In genomic region chr19:30367001-30367400, GRCh38 we compare ENCODE assay signal across 19 cellular contexts. TPM values are rescaled to one million over a fixed set of nuclear protein-coding genes. Genes with fewer than 3 reads are reported as not detected.
DNase-seq lines count a peak whose midpoint lies in the region; ATAC-seq and TF ChIP-seq lines count a peak whose summit lies in the region.
"Had no signal": no experiment of that assay in that cellular context is flagged by ENCODE, and none has a peak within 500 bp of the region (broad histone marks: within the 10 kb centered on the region; RNA-seq: fewer than 3 reads in every experiment).

No MANE protein-coding gene starts in this region.

- no peaks in the 10 kb centered on the region for H3K4me1 ChIP-seq in left ventricle myocardium inferior
- H3K4me1 ChIP-seq: A549; BLaER1 treated with 17β-estradiol and CSF1 and Interleukin-3, amounts not matched to agents 10 nM and 100 nM had no signal

- peaks cover 88% of the 10 kb centered on the region for H3K27me3 ChIP-seq in left ventricle myocardium inferior (ENCODE audit: low read depth)
- H3K27me3 ChIP-seq: BE2C; BLaER1 treated with 17β-estradiol and CSF1 and Interleukin-3, amounts not matched to agents 10 nM and 100 nM had no signal

- no peak overlapping the region for H3K27ac ChIP-seq in left ventricle myocardium inferior (replicated peaks)
- H3K27ac ChIP-seq: A549; BLaER1 treated with 17β-estradiol and CSF1 and Interleukin-3, amounts not matched to agents 10 nM and 100 nM had no signal

- no peaks in the 10 kb centered on the region for H3K9me3 ChIP-seq in left ventricle myocardium inferior (replicated peaks)
- H3K9me3 ChIP-seq: A549; BE2C; BLaER1 treated with 17β-estradiol and CSF1 and Interleukin-3, amounts not matched to agents 10 nM and 100 nM had no signal

- intact Hi-C loops in cardiac septum (cut with DNase I), result no loop called here
- intact Hi-C loops in left ventricle myocardium inferior (cut with micrococcal nuclease), result no loop called here
- intact Hi-C loops in sciatic nerve (cut with DNase I), result no loop called here

- ATAC-seq in sciatic nerve, result no peak
- ATAC-seq: A549 had no signal

- DNase-seq in cardiac septum (ENCODE audit: low spot score) (peak; percentile 53), left ventricle myocardium inferior (no peak), mesenteric fat pad (ENCODE audit: low spot score) (peak; percentile 53), sciatic nerve (ENCODE audit: low spot score) (peak; percentile 26), NCI-H748 (lab: John Stamatoyannopoulos, UW; ENCODE audit: unreplicated experiment) (no peak), DMS79 treated with DMSO at 0.1 percent for 48 hours (lab: John Stamatoyannopoulos, UW) (no peak)
- DNase-seq: 8988T; ACHN; AML-193; CD4-positive, alpha-beta T cell; CD8-positive, alpha-beta memory T cell; DMS 273 treated with DMSO at 0.1 percent for 48 hours; DND-41; GOT3; H7; HCEC 1CT had no signal

- no peaks in the 10 kb centered on the region for H3K36me3 ChIP-seq in left ventricle myocardium inferior
- H3K36me3 ChIP-seq: BE2C; BLaER1 treated with 17β-estradiol and CSF1 and Interleukin-3, amounts not matched to agents 10 nM and 100 nM had no signal

- no peak for TF ChIP-seq CTCF in left ventricle myocardium inferior (IDR thresholded peaks at IDR 0.05; ENCODE audit: borderline replicate concordance)

- no peak overlapping the region for H3K4me3 ChIP-seq in left ventricle myocardium inferior
- H3K4me3 ChIP-seq: A549; BLaER1 treated with 17β-estradiol and CSF1 and Interleukin-3, amounts not matched to agents 10 nM and 100 nM had no signal

RNA-seq across cellular contexts. Expression of gene ZNF536, which starts 5.2 kb away (rescaled TPM):
- total RNA-seq in cardiac septum (11.9 TPM), left ventricle myocardium inferior (4.0 TPM), mesenteric fat pad (not detected), sciatic nerve (43.2 TPM)
- total RNA-seq: CD4-positive, alpha-beta T cell; CD8-positive, alpha-beta memory T cell had no signal

Comparison
In these comparisons a context has a peak if more than half of its experiments do, and no peak if none do; other contexts are left out.
1. DNase-seq: peak in cardiac septum (single experiment), mesenteric fat pad (single experiment) and sciatic nerve (single experiment); none in left ventricle myocardium inferior (single experiment), NCI-H748 (single experiment) and DMS79 treated with DMSO at 0.1 percent for 48 hours (single experiment).